In genomic region chr1:35364732-35365131, GRCh38 we compare ENCODE assay signal across 30 cellular contexts.
DNase-seq lines count a peak whose midpoint lies in the region; ATAC-seq and TF ChIP-seq lines count a peak whose summit lies in the region.
"Had no signal": no experiment of that assay in that cellular context is flagged by ENCODE, and none has a peak within 500 bp of the region (broad histone marks: within the 10 kb centered on the region; RNA-seq: fewer than 3 reads in every experiment).

No MANE protein-coding gene starts in this region.

- CTCF ChIA-PET in OCI-LY7 (lab: Charles Lee; ENCODE audit: unreplicated experiment): no interaction called here

- no peak overlapping the region for H2AK5ac ChIP-seq in H9 (ENCODE audit: insufficient read length, low read length)

- H2BK20ac ChIP-seq in H9 (ENCODE audit: low read depth, low read length, poor library complexity, severe bottlenecking): no peak overlapping the region

- no peak overlapping the region for H2BK120ac ChIP-seq in H9 (ENCODE audit: low read depth, low read length, poor library complexity, severe bottlenecking)

- POLR2A ChIA-PET in OCI-LY7 (lab: Charles Lee): interaction anchor here (0.7 to 0.9 kb wide), 2 partner anchors 8 to 12 kb away, joined by 3 read pairs; no protein-coding TSS in a partner anchor

- no peaks in the 10 kb centered on the region for H3K79me1 ChIP-seq in H9 (ENCODE audit: insufficient read depth, low read depth, low read length, poor library complexity, severe bottlenecking)

- H3K36me3 ChIP-seq in GM06990 (ENCODE audit: control insufficient read depth, insufficient read depth, low read length) (no peaks in the 10 kb centered on the region), OCI-LY7 (ENCODE audit: insufficient read depth, low read length) (peaks cover 68% of the 10 kb centered on the region)
- H3K36me3 ChIP-seq: breast epithelium, uterus had no signal

- H3K4me1 ChIP-seq in H9 (ENCODE audit: insufficient read depth, low read length) (peaks cover 3% of the 10 kb centered on the region; the same call in 1 of the 2 replicates), OCI-LY7 (ENCODE audit: insufficient read depth, low read length, poor library complexity, severe bottlenecking) (peaks cover 16% of the 10 kb centered on the region)
- H3K4me1 ChIP-seq: breast epithelium, SJSA1, suprapubic skin, uterus had no signal

- H3K4me1 Mint-ChIP-seq in H9: peaks cover 4 to 9% of the 10 kb centered on the region in 2 experiments

- TF ChIP-seq CTCF in GM06990 (IDR thresholded peaks at IDR 0.05; ENCODE audit: insufficient read depth, low read length, poor library complexity, severe bottlenecking) (no peak), H9 (conservative IDR thresholded peaks at IDR 0.05) (no peak), OCI-LY7 (conservative IDR thresholded peaks at IDR 0.05; ENCODE audit: low read length) (no peak)

- H3K4me3 Mint-ChIP-seq in H9: no peak overlapping the region
- H3K4me3 Mint-ChIP-seq: activated naive CD4-positive, alpha-beta T cell treated with anti-CD3 and anti-CD28 coated beads for 36 hours; activated T-cell treated with anti-CD3 and anti-CD28 coated beads, Interleukin-2, amount 50 U/mL, for 24 hours; mesothelial cell of epicardium; natural killer cell had no signal

- no peak overlapping the region for H3K18ac ChIP-seq in H9 (ENCODE audit: insufficient read length, low read depth, low read length)

- no TSS peak for BruUV-seq in OCI-LY7 (replicated peaks; lab: Mats Ljungman, UMichigan)

- peak overlapping the region in 2 of 3 experiments; percentile 1 to 41; a peak in 1 of 7 replicates for H3K27ac Mint-ChIP-seq in H9
- H3K27ac Mint-ChIP-seq: activated naive CD4-positive, alpha-beta T cell treated with anti-CD3 and anti-CD28 coated beads for 36 hours; activated T-cell treated with anti-CD3 and anti-CD28 coated beads, Interleukin-2, amount 50 U/mL, for 24 hours; mesothelial cell of epicardium; natural killer cell had no signal

- H3K4me3 ChIP-seq in GM06990 (replicated peaks; ENCODE audit: low read depth, low read length) (no peak overlapping the region; the same call in 1 of the 2 replicates), OCI-LY7 (ENCODE audit: low read depth, low read length, poor library complexity, severe bottlenecking) (peak overlapping the region; percentile 1)
- H3K4me3 ChIP-seq: BLaER1 treated with 17β-estradiol and CSF1 and Interleukin-3, amounts not matched to agents 10 nM and 100 nM; breast epithelium; esophagus muscularis mucosa; HAP-1; left ventricle myocardium inferior; SJSA1; suprapubic skin; uterus had no signal

- H3T11ph ChIP-seq in H9 (ENCODE audit: low read length): no peak overlapping the region

- no peaks in the 10 kb centered on the region for H3K9me3 ChIP-seq in H9 (ENCODE audit: control insufficient read depth, low read depth, low read length)
- no peaks in the 10 kb centered on the region for H3K9me3 ChIP-seq in OCI-LY7 (ENCODE audit: low read length)
- H3K9me3 ChIP-seq: BLaER1 treated with 17β-estradiol and CSF1 and Interleukin-3, amounts not matched to agents 10 nM and 100 nM; breast epithelium; esophagus muscularis mucosa; HAP-1; left ventricle myocardium inferior; SJSA1; suprapubic skin; uterus had no signal

- intact Hi-C loops in OCI-LY7 (cut with micrococcal nuclease; ENCODE audit: unreplicated experiment): no loop called here

- ATAC-seq in GM19395 (IDR thresholded peaks at IDR 0.05; ENCODE audit: unreplicated experiment): no peak
- ATAC-seq: natural killer cell had no signal

- no peak overlapping the region for H4K8ac ChIP-seq in H9 (replicated peaks; ENCODE audit: insufficient read length, low read depth, low read length)

- H3K79me2 ChIP-seq in H9 (ENCODE audit: insufficient read depth, low read length) (no peaks in the 10 kb centered on the region), OCI-LY7 (ENCODE audit: insufficient read depth, low read depth, low read length) (no peaks in the 10 kb centered on the region)

- no peak overlapping the region for H3K4ac ChIP-seq in H9 (ENCODE audit: low read depth, low read length)

- H4K91ac ChIP-seq in H9 (ENCODE audit: insufficient read length, low read depth, low read length): no peak overlapping the region

- H3K56ac ChIP-seq in H9 (ENCODE audit: insufficient read length, low read depth, low read length): no peak overlapping the region

- H3K9ac ChIP-seq in H9 (ENCODE audit: extremely low read depth, insufficient read length, low read length): no peak overlapping the region

- no peaks in the 10 kb centered on the region for H3K9me3 Mint-ChIP-seq in H9
- H3K9me3 Mint-ChIP-seq: activated naive CD4-positive, alpha-beta T cell treated with anti-CD3 and anti-CD28 coated beads for 36 hours; activated T-cell treated with anti-CD3 and anti-CD28 coated beads, Interleukin-2, amount 50 U/mL, for 24 hours; mesothelial cell of epicardium; natural killer cell had no signal

- no peak overlapping the region for H3K23ac ChIP-seq in H9 (ENCODE audit: insufficient read length, low read depth, low read length)

- no peak overlapping the region for H2BK5ac ChIP-seq in H9 (ENCODE audit: insufficient read length, low read length)

- no peak overlapping the region for H3K4me2 ChIP-seq in H9 (ENCODE audit: insufficient read depth, insufficient read length, low read length)
- H3K4me2 ChIP-seq in OCI-LY7 (ENCODE audit: low read length): peak overlapping the region; percentile 37

- H2BK12ac ChIP-seq in H9 (ENCODE audit: insufficient read length, low read depth, low read length): no peak overlapping the region

- H3K36me3 Mint-ChIP-seq in H9 (ENCODE audit: insufficient read depth in 1 of 3, low read depth in 3 of 3): peaks cover 8 to 25% (median 16%) of the 10 kb centered on the region in 3 experiments; a peak in 6 of 7 replicates

- H2AFZ ChIP-seq in H9 (ENCODE audit: low read length) (no peak overlapping the region), OCI-LY7 (ENCODE audit: low read length) (no peak overlapping the region)

- no peaks in the 10 kb centered on the region for H3K9me2 ChIP-seq in OCI-LY7 (ENCODE audit: insufficient read depth, low read length)

- WGBS in H9 (ENCODE audit: extremely low coverage, insufficient read length, low lambda C conversion rate): no CpG with 5 or more reads among the region's 3 CpGs

- H2BK15ac ChIP-seq in H9 (ENCODE audit: low read depth, low read length): no peak overlapping the region

- H3K27me3 Mint-ChIP-seq in H9 (ENCODE audit: low read depth): no peaks in the 10 kb centered on the region
- H3K27me3 Mint-ChIP-seq: activated T-cell treated with anti-CD3 and anti-CD28 coated beads, Interleukin-2, amount 50 U/mL, for 24 hours had no signal

- no peak overlapping the region for H3K14ac ChIP-seq in H9 (ENCODE audit: insufficient read depth, low read length)

- H3K27me3 ChIP-seq in GM06990 (replicated peaks; ENCODE audit: control insufficient read depth, insufficient read depth, low read length) (no peaks in the 10 kb centered on the region), H9 (ENCODE audit: insufficient read depth, low read length) (no peaks in the 10 kb centered on the region)
- H3K27me3 ChIP-seq: BLaER1 treated with 17β-estradiol and CSF1 and Interleukin-3, amounts not matched to agents 10 nM and 100 nM; breast epithelium; esophagus muscularis mucosa; SJSA1; suprapubic skin; uterus had no signal

- H4K20me1 ChIP-seq in H9 (ENCODE audit: control insufficient read depth, insufficient read depth, insufficient read length): no peaks in the 10 kb centered on the region
- H4K20me1 ChIP-seq in OCI-LY7 (ENCODE audit: insufficient read depth, low read length): no peaks in the 10 kb centered on the region

- DNase-seq in GM06990 (ENCODE audit: extremely low read depth, insufficient read length): peak; percentile 55
- no peak for DNase-seq in H9
- DNase-seq in OCI-LY7 (ENCODE audit: low spot score): peak; percentile 15
- DNase-seq in germinal center (ENCODE audit: low spot score): peak; percentile 48
- DNase-seq in activated gamma-delta T cell treated with Interleukin-2 at 50 U/mL for 16 hours: no peak
- DNase-seq in H4 (ENCODE audit: low spot score): no peak
- no peak for DNase-seq in stimulated activated CD4-positive, alpha-beta T cell treated with anti-CD3 and anti-CD28 coated beads, Interleukin-12 subunit alpha, Interleukin-12 subunit beta, amount 100 ng/mL, for 4 hours
- DNase-seq: activated CD4-positive, alpha-beta T cell treated with anti-CD3 and anti-CD28 coated beads for 4 hours; activated naive CD4-positive, alpha-beta T cell treated with anti-CD3 and anti-CD28 coated beads for 36 hours; activated T-cell treated with anti-CD3 and anti-CD28 coated beads, Interleukin-2, amount 50 U/mL, for 24 hours; amniotic stem cell; Calu3; foreskin melanocyte; hypothalamus; left ventricle myocardium inferior; natural killer cell; NCI-H2081 treated with DMSO at 0.1 percent for 48 hours; NCI-H446; NCI-H82; small intestine; stimulated activated CD4-positive, alpha-beta T cell treated with anti-CD3 and anti-CD28 coated beads, Interleukin-2, amount 100 ng/mL, for 24 hours; uterus had no signal

- no peaks in the 10 kb centered on the region for H3K23me2 ChIP-seq in H9 (ENCODE audit: insufficient read length, low read depth, low read length, poor library complexity, severe bottlenecking)

- H3K27ac ChIP-seq in H9 (ENCODE audit: insufficient read length, low read depth, low read length) (no peak overlapping the region), OCI-LY7 (ENCODE audit: low read depth, low read length, poor library complexity, severe bottlenecking) (peak overlapping the region; percentile 32)
- H3K27ac ChIP-seq: breast epithelium, esophagus muscularis mucosa, left ventricle myocardium inferior, SJSA1, suprapubic skin, uterus had no signal

- H4K5ac ChIP-seq in H9 (ENCODE audit: insufficient read length, low read depth, low read length): no peak overlapping the region

Comparison
In these comparisons a context has a peak if more than half of its experiments do, and no peak if none do; other contexts are left out.
1. DNase-seq: peak in GM06990 (single experiment), OCI-LY7 (single experiment) and germinal center (single experiment); none in H9 (single experiment), activated gamma-delta T cell treated with Interleukin-2 at 50 U/mL for 16 hours (single experiment), H4 (single experiment) and stimulated activated CD4-positive, alpha-beta T cell treated with anti-CD3 and anti-CD28 coated beads, Interleukin-12 subunit alpha, Interleukin-12 subunit beta, amount 100 ng/mL, for 4 hours (single experiment).